ENCODE assay signal across 8 cellular contexts in the genomic region with DNA sequence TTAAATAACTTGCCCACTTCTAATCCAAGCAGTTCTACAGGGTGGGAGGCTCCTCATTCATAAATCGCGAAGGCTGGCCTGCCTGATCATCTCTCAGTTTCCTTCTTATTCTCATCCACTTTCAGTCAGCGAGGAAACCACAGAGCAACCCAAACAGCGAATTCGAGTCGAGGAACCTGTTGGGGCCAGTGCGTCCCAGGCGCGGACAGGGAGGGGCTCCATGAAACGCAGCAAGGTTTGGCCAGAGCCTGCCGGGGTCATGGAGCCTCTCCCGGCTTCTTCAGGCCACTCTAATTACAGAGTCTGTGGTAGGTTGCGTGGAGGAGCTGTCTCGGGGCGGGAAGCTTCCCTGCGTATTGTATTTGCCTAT. TPM values are rescaled to one million over a fixed set of nuclear protein-coding genes. Genes with fewer than 3 reads are reported as not detected.
DNase-seq lines count a peak whose midpoint lies in the region; ATAC-seq and TF ChIP-seq lines count a peak whose summit lies in the region.

No MANE protein-coding gene starts in this region.

- H3K27ac ChIP-seq in lower lobe of right lung = peak overlapping the region; percentile 92
- H3K27ac ChIP-seq in subcutaneous abdominal adipose tissue (ENCODE audit: low read depth, low read length) = peak overlapping the region; percentile 84

- H3K4me1 ChIP-seq in lower lobe of right lung = peaks cover 33% of the 10 kb centered on the region
- H3K4me1 ChIP-seq in subcutaneous abdominal adipose tissue (ENCODE audit: control insufficient read depth in 5 of 5, insufficient read depth in 5 of 5, low read length in 5 of 5) = peaks cover 4 to 39% (median 31%) of the 10 kb centered on the region in 5 donors

- H3K27me3 ChIP-seq in lower lobe of right lung (ENCODE audit: low read depth) (peaks cover 19% of the 10 kb centered on the region), subcutaneous abdominal adipose tissue (ENCODE audit: control insufficient read depth in 5 of 5, insufficient read depth in 4 of 5, low read length in 5 of 5) (peaks cover 0 to 21% (median 13%) of the 10 kb centered on the region in 5 donors)

- peak overlapping the region; percentile 46 to 82 (median 75) for H3K9ac ChIP-seq in subcutaneous abdominal adipose tissue (ENCODE audit: low read length in 5 of 5)

- intact Hi-C loops in lower lobe of right lung (cut with DNase I) = no loop called here

- DNase-seq in NCI-H82 (lab: John Stamatoyannopoulos, UW) (peak; percentile 34), NCI-H82 treated with DMSO at 0.1 percent for 48 hours (lab: John Stamatoyannopoulos, UW; ENCODE audit: unreplicated experiment) (no peak), MV-4-11 (lab: John Stamatoyannopoulos, UW) (peak; percentile 34), cardiac fibroblast (ENCODE audit: low read depth in 2 of 2) (no peak), lower lobe of right lung (peak; percentile 58), foreskin melanocyte (no peak), cerebellar cortex (ENCODE audit: low spot score) (no peak)

- H3K36me3 ChIP-seq in lower lobe of right lung = no peaks in the 10 kb centered on the region
- no peaks in the 10 kb centered on the region for H3K36me3 ChIP-seq in subcutaneous abdominal adipose tissue (ENCODE audit: control insufficient read depth in 5 of 5, insufficient read depth in 5 of 5, low read length in 5 of 5)

- H3K9me3 ChIP-seq in lower lobe of right lung (no peaks in the 10 kb centered on the region), subcutaneous abdominal adipose tissue (ENCODE audit: control insufficient read depth in 5 of 5, low read length in 5 of 5) (no peaks in the 10 kb centered on the region)

- peak; percentile 44 to 52 for ATAC-seq in lower lobe of right lung

- TF ChIP-seq CTCF in cardiac fibroblast (IDR thresholded peaks at IDR 0.05; ENCODE audit: low read depth, low read length) = no peak
- TF ChIP-seq CTCF in lower lobe of right lung (IDR thresholded peaks at IDR 0.05) = no peak

- H3K4me3 ChIP-seq in cardiac fibroblast (replicated peaks in 1 of 2; ENCODE audit: low read depth in 2 of 2, low read length in 2 of 2) (peak overlapping the region; percentile 52 to 54), lower lobe of right lung (peak overlapping the region; percentile 61), subcutaneous abdominal adipose tissue (ENCODE audit: low read depth in 1 of 5, low read length in 5 of 5) (peak overlapping the region; percentile 61 to 79 (median 71))

RNA-seq across cellular contexts. Expression of a gene that starts 0.7 kb away (rescaled TPM):
- 36.9 TPM for total RNA-seq in lower lobe of right lung

Comparison
In these comparisons a context has a peak if more than half of its experiments do, and no peak if none do; other contexts are left out.
1. DNase-seq: peak in NCI-H82 (single experiment), MV-4-11 (single experiment) and lower lobe of right lung (single experiment); none in NCI-H82 treated with DMSO at 0.1 percent for 48 hours (single experiment), cardiac fibroblast (0 of 2), foreskin melanocyte (single experiment) and cerebellar cortex (single experiment).
2. Peak in every context shown above with its lines, with median percentiles within 50 percentile points of each other: H3K4me3 ChIP-seq.